In the genomic region with DNA sequence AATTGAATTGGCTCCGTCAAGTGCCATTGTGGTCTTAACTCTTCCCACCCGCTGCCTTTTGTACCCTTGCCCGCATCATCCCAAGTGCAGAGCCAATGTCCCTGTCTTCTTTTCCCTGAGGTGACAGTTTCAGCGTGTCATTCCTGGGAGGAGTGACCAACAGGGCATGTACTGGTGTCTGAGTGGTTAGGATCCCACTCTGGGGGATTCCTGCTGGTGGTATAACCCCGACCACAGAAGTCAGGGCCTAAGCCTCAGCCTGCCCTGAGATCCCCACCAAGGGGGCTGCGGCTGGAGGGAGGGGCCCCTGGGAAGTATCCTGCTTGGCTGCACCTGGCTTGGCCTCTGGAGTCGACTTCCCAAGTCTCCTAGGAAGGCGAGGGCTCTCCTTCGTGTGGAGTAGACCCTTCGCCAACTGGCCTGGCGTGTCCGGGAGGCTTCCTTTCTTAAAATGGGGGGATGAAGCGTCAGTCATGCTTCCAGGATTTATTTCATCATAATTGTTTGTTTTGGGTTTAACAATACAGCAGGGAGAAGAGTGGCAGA, we compare ENCODE assay signal across 12 cellular contexts. TPM values are rescaled to one million over a fixed set of nuclear protein-coding genes. Genes with fewer than 3 reads are reported as not detected.
DNase-seq lines count a peak whose midpoint lies in the region; ATAC-seq and TF ChIP-seq lines count a peak whose summit lies in the region.
"Had no signal": no experiment of that assay in that cellular context is flagged by ENCODE, and none has a peak within 500 bp of the region (broad histone marks: within the 10 kb centered on the region; RNA-seq: fewer than 3 reads in every experiment).

No MANE protein-coding gene starts in this region.

- no peak overlapping the region for H2AFZ ChIP-seq in trophoblast cell (ENCODE audit: insufficient read depth, low read length, poor library complexity)

- H3K9ac ChIP-seq in BLaER1, result no peak overlapping the region
- peak overlapping the region; percentile 52 to 85 (median 71) for H3K9ac ChIP-seq in skeletal muscle tissue (ENCODE audit: low read depth in 1 of 3, low read length in 3 of 3)
- no peak overlapping the region for H3K9ac ChIP-seq in trophoblast cell (ENCODE audit: low read length)

- ATAC-seq in gastroesophageal sphincter (no peak), GM18520 (IDR thresholded peaks at IDR 0.05; ENCODE audit: unreplicated experiment) (no peak)

- H3K14ac ChIP-seq in trophoblast cell (ENCODE audit: low read length), result no peak overlapping the region

- no peaks in the 10 kb centered on the region for H3K9me3 ChIP-seq in BLaER1
- no peaks in the 10 kb centered on the region for H3K9me3 ChIP-seq in gastroesophageal sphincter
- no peaks in the 10 kb centered on the region for H3K9me3 ChIP-seq in skeletal muscle tissue (ENCODE audit: control insufficient read depth in 3 of 3, low read length in 3 of 3)
- no peaks in the 10 kb centered on the region for H3K9me3 ChIP-seq in trophoblast cell (ENCODE audit: insufficient read depth, low read depth, low read length)

- 76 to 78% methylated on average over 3 to 5 of the region's 13 CpGs for WGBS in gastroesophageal sphincter (ENCODE audit: low coverage in 1 of 2), 2 donors
- no CpG with 5 or more reads among the region's 13 CpGs for WGBS in trophoblast cell (ENCODE audit: extremely low coverage, insufficient coverage, insufficient read length)

- H3K79me2 ChIP-seq in trophoblast cell (ENCODE audit: control insufficient read depth, insufficient read depth, low read length, poor library complexity), result no peaks in the 10 kb centered on the region

- no peak overlapping the region for H2BK120ac ChIP-seq in trophoblast cell (ENCODE audit: insufficient read depth, low read length, poor library complexity)

- DNase-seq in RPMI8226 (no peak), trophoblast cell (no peak), cortex of kidney (lab: John Stamatoyannopoulos, UW) (no peak)
- DNase-seq: activated CD4-positive, alpha-beta T cell treated with anti-CD3 and anti-CD28 coated beads for 1 hour; AML-193; Karpas-422; NK-92 treated with Interleukin-12 subunit alpha and Interleukin-12 subunit beta, amount 100 ng/mL, for 24 hours had no signal

- H2AK5ac ChIP-seq in trophoblast cell (ENCODE audit: low read length), result no peak overlapping the region

- H4K91ac ChIP-seq in trophoblast cell (ENCODE audit: low read depth, low read length), result no peak overlapping the region

- H3K4me3 ChIP-seq in BLaER1 (no peak overlapping the region), gastroesophageal sphincter (no peak overlapping the region), skeletal muscle tissue (ENCODE audit: low read length in 3 of 3) (peak overlapping the region in 2 of 3 donors; percentile 41 to 45), trophoblast cell (ENCODE audit: low read depth, low read length) (no peak overlapping the region)

- H3K36me3 ChIP-seq in BLaER1 (peaks cover 35% of the 10 kb centered on the region), gastroesophageal sphincter (no peaks in the 10 kb centered on the region), skeletal muscle tissue (ENCODE audit: control insufficient read depth in 3 of 3, insufficient read depth in 3 of 3, low read length in 3 of 3) (peaks cover 0 to 2% (median 2%) of the 10 kb centered on the region in 3 donors), trophoblast cell (ENCODE audit: control insufficient read depth in 1 of 2, insufficient read depth in 2 of 2, low read length in 2 of 2) (no peaks in the 10 kb centered on the region)

- TF ChIP-seq POLR2A in gastroesophageal sphincter (IDR thresholded peaks at IDR 0.05), result no peak

- H3K27me3 ChIP-seq in BLaER1 (no peaks in the 10 kb centered on the region), gastroesophageal sphincter (no peaks in the 10 kb centered on the region), skeletal muscle tissue (ENCODE audit: control insufficient read depth in 3 of 3, insufficient read depth in 3 of 3, low read length in 3 of 3) (no peaks in the 10 kb centered on the region), trophoblast cell (ENCODE audit: insufficient read depth, low read length) (peaks cover 52% of the 10 kb centered on the region)

- no peak overlapping the region for H4K12ac ChIP-seq in trophoblast cell (ENCODE audit: low read depth, low read length)

- peaks cover 99% of the 10 kb centered on the region for H4K20me1 ChIP-seq in BLaER1

- no peak overlapping the region for H4K8ac ChIP-seq in trophoblast cell (ENCODE audit: low read depth, low read length)

- H2BK5ac ChIP-seq in trophoblast cell (ENCODE audit: low read depth, low read length, poor library complexity), result no peak overlapping the region

- TF ChIP-seq CTCF in VCaP (conservative IDR thresholded peaks at IDR 0.05) (no peak), gastroesophageal sphincter (IDR thresholded peaks at IDR 0.05) (peak in 1 of 4 experiments; percentile 10)

- H3K79me1 ChIP-seq in trophoblast cell (ENCODE audit: low read length), result no peaks in the 10 kb centered on the region

- H2BK12ac ChIP-seq in trophoblast cell (ENCODE audit: low read length), result no peak overlapping the region

- H3K27ac ChIP-seq in BLaER1 (0 out of 2 replicates have a peak overlapping the region, but pooled peaks have one; percentile 51), VCaP (peak overlapping the region; percentile 100; the same call in 1 of the 2 replicates), gastroesophageal sphincter (peak overlapping the region; percentile 75 to 98 (median 90)), skeletal muscle tissue (ENCODE audit: low read depth, low read length) (peak overlapping the region; percentile 95), trophoblast cell (ENCODE audit: low read depth, low read length) (no peak overlapping the region)

- H3K23ac ChIP-seq in trophoblast cell (ENCODE audit: low read length), result no peak overlapping the region

- no peak overlapping the region for H3K4ac ChIP-seq in trophoblast cell (ENCODE audit: low read depth, low read length)

- H3K4me2 ChIP-seq in BLaER1 (peak overlapping the region; percentile 69), trophoblast cell (ENCODE audit: low read length) (no peak overlapping the region)

- peaks cover 88% of the 10 kb centered on the region for H3K4me1 ChIP-seq in BLaER1
- H3K4me1 ChIP-seq in gastroesophageal sphincter, result peaks cover 40 to 100% (median 88%) of the 10 kb centered on the region in 3 donors
- H3K4me1 ChIP-seq in skeletal muscle tissue (ENCODE audit: control insufficient read depth in 3 of 3, insufficient read depth in 3 of 3, low read length in 3 of 3), result peaks cover 95 to 100% (median 100%) of the 10 kb centered on the region in 3 donors
- H3K4me1 ChIP-seq in trophoblast cell (ENCODE audit: control insufficient read depth in 1 of 2, insufficient read depth in 2 of 2, low read length in 2 of 2), result peaks cover 10 to 12% of the 10 kb centered on the region in 2 experiments

- no peak for TF ChIP-seq EP300 in gastroesophageal sphincter (IDR thresholded peaks at IDR 0.05)

- H3K18ac ChIP-seq in trophoblast cell (ENCODE audit: low read length), result no peak overlapping the region

RNA-seq across cellular contexts. Expression of a gene that starts 40.6 kb away (rescaled TPM):
- total RNA-seq in gastroesophageal sphincter (100 to 1,000 TPM in 1 of 4 donors, 10 to 100 TPM in 3; 44.7 to 145 (median 72.4) TPM), skeletal muscle tissue (49.1 TPM)
- 0.03 and 0.04 TPM in 2 replicates for polyA plus RNA-seq in trophoblast cell (2013)

Comparison
In these comparisons a context has a peak if more than half of its experiments do, and no peak if none do; other contexts are left out.
1. H3K4me3 ChIP-seq: peak in skeletal muscle tissue (2 of 3); none in BLaER1 (single experiment), gastroesophageal sphincter (0 of 2) and trophoblast cell (single experiment).
2. H3K9ac ChIP-seq: peak in skeletal muscle tissue (3 of 3); none in BLaER1 (single experiment) and trophoblast cell (single experiment).